ENCODE assay signal across 8 cellular contexts in the genomic region with DNA sequence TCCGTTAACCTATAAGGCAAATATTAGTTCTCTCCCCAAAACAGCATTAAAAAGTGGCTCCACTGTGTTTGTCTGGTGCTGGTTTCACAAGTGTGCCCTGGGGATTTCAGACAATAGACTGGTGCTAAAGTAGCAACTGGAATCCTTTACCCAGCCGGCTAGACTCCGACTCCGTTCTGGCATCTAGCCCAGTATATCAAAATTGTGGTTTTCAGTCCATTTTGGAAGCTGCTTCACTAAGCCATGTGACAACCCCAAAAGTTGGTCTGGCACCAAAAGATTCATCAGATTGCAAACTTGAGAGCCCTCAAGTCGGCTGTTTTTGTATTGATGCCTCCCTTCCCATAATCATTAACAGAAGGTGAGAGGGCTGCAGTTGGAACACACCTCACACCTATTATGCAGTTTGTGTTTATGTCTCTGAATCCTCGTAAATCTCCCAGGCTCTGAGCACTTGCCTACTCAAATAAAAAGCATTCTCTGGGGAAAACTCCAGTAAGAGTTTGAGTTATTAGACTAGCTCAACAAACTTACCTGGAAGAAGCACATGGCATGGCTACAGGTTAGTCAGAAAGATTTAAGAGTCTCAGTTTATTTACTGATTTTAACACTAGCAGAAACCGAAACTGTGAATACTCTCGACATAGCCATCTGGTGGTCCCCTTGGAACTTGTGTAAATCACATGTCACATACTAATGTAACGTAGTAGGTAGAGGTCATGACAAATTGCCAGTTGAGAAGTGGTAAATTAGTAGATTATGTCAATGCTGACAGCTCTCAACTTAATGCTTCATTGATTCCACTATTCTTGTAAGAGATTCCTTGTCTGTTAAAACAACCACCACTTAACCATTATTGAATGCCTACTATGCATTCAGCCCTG. TPM values are rescaled to one million over a fixed set of nuclear protein-coding genes. Genes with fewer than 3 reads are reported as not detected.
A peak's percentile ranks its signal among the peaks of the same experiment; 100 is the strongest.
DNase-seq lines count a peak whose midpoint lies in the region; ATAC-seq and TF ChIP-seq lines count a peak whose summit lies in the region.

No MANE protein-coding gene starts in this region.

- H4K8ac ChIP-seq in trophoblast cell (ENCODE audit: low read depth, low read length) = no peak overlapping the region

- H3K36me3 ChIP-seq in vagina (no peaks in the 10 kb centered on the region), trophoblast cell (ENCODE audit: control insufficient read depth in 1 of 2, insufficient read depth in 2 of 2, low read length in 2 of 2) (no peaks in the 10 kb centered on the region)

- H2BK5ac ChIP-seq in trophoblast cell (ENCODE audit: low read depth, low read length, poor library complexity) = no peak overlapping the region

- H3K27ac ChIP-seq in vagina = peak overlapping the region; percentile 5
- no peak overlapping the region for H3K27ac ChIP-seq in trophoblast cell (ENCODE audit: low read depth, low read length)

- H2BK12ac ChIP-seq in trophoblast cell (ENCODE audit: low read length) = no peak overlapping the region

- H2AFZ ChIP-seq in trophoblast cell (ENCODE audit: insufficient read depth, low read length, poor library complexity) = no peak overlapping the region

- no peaks in the 10 kb centered on the region for H3K79me1 ChIP-seq in trophoblast cell (ENCODE audit: low read length)

- no peak overlapping the region for H3K18ac ChIP-seq in trophoblast cell (ENCODE audit: low read length)

- TF ChIP-seq CTCF in choroid plexus epithelial cell (conservative IDR thresholded peaks at IDR 0.05; ENCODE audit: low read depth, low read length) (no peak), vagina (IDR thresholded peaks at IDR 0.05) (no peak)

- no peak for TF ChIP-seq POLR2A in GM18505 (IDR thresholded peaks at IDR 0.05; ENCODE audit: borderline replicate concordance, extremely low read depth, insufficient read depth, insufficient read length)
- no peak for TF ChIP-seq POLR2A in vagina (IDR thresholded peaks at IDR 0.05)

- H4K12ac ChIP-seq in trophoblast cell (ENCODE audit: low read depth, low read length) = no peak overlapping the region

- H2AK5ac ChIP-seq in trophoblast cell (ENCODE audit: low read length) = no peak overlapping the region

- H3K9me3 ChIP-seq in vagina = no peaks in the 10 kb centered on the region
- H3K9me3 ChIP-seq in trophoblast cell (ENCODE audit: insufficient read depth, low read depth, low read length) = no peaks in the 10 kb centered on the region

- no peaks in the 10 kb centered on the region for H3K79me2 ChIP-seq in trophoblast cell (ENCODE audit: control insufficient read depth, insufficient read depth, low read length, poor library complexity)

- no peak overlapping the region for H3K4ac ChIP-seq in trophoblast cell (ENCODE audit: low read depth, low read length)

- H3K4me1 ChIP-seq in vagina (peaks cover 21% of the 10 kb centered on the region), trophoblast cell (ENCODE audit: control insufficient read depth in 1 of 2, insufficient read depth in 2 of 2, low read length in 2 of 2) (peaks cover 0 to 2% of the 10 kb centered on the region in 2 experiments)

- H3K27me3 ChIP-seq in vagina = no peaks in the 10 kb centered on the region
- no peaks in the 10 kb centered on the region for H3K27me3 ChIP-seq in trophoblast cell (ENCODE audit: insufficient read depth, low read length)

- in situ Hi-C loops in KBM-7 (cut with MboI; ENCODE audit: low pct_unique_long_range_greater_than_20kb, low sequenced_read_pairs) = no loop called here

- H3K9ac ChIP-seq in trophoblast cell (ENCODE audit: low read length) = no peak overlapping the region

- no peak overlapping the region for H2BK120ac ChIP-seq in trophoblast cell (ENCODE audit: insufficient read depth, low read length, poor library complexity)

- H3K4me3 ChIP-seq in choroid plexus epithelial cell (ENCODE audit: low read depth, low read length) (no peak overlapping the region), vagina (no peak overlapping the region), trophoblast cell (ENCODE audit: low read depth, low read length) (no peak overlapping the region)

- no peak overlapping the region for H4K91ac ChIP-seq in trophoblast cell (ENCODE audit: low read depth, low read length)

- intact Hi-C loops in vagina (cut with DNase I) = no loop called here

- WGBS in trophoblast cell (ENCODE audit: extremely low coverage, insufficient coverage, insufficient read length) = no CpG with 5 or more reads among the region's 9 CpGs

- no peak overlapping the region for H3K23ac ChIP-seq in trophoblast cell (ENCODE audit: low read length)

- ATAC-seq in GM18505 (IDR thresholded peaks at IDR 0.05; ENCODE audit: unreplicated experiment) (peak; percentile 91), HG02623 (IDR thresholded peaks at IDR 0.05; ENCODE audit: unreplicated experiment) (peak; percentile 88)

- DNase-seq in NCI-H1436 (lab: John Stamatoyannopoulos, UW) = peak; percentile 45
- peak; percentile 76 for DNase-seq in choroid plexus epithelial cell (ENCODE audit: low read depth)
- DNase-seq in vagina (ENCODE audit: extremely low spot score in 2 of 2) = no peak
- DNase-seq in trophoblast cell = no peak
- DNase-seq in Kasumi-1 (lab: John Stamatoyannopoulos, UW) = no peak
- no peak for DNase-seq in KBM-7

- no peak overlapping the region for H3K14ac ChIP-seq in trophoblast cell (ENCODE audit: low read length)

- no peak overlapping the region for H3K4me2 ChIP-seq in trophoblast cell (ENCODE audit: low read length)

RNA-seq across cellular contexts. Expression of a gene that starts 14.8 kb away (rescaled TPM):
- total RNA-seq in vagina = 7.4 TPM
- polyA plus RNA-seq in trophoblast cell (2013) = 0.03 TPM in 1 of 2 replicates, not detected in the other

Comparison
In these comparisons a context has a peak if more than half of its experiments do, and no peak if none do; other contexts are left out.
1. DNase-seq: peak in NCI-H1436 (single experiment) and choroid plexus epithelial cell (single experiment); none in vagina (0 of 2), trophoblast cell (0 of 2), Kasumi-1 (0 of 2) and KBM-7 (single experiment).